In the genomic region with DNA sequence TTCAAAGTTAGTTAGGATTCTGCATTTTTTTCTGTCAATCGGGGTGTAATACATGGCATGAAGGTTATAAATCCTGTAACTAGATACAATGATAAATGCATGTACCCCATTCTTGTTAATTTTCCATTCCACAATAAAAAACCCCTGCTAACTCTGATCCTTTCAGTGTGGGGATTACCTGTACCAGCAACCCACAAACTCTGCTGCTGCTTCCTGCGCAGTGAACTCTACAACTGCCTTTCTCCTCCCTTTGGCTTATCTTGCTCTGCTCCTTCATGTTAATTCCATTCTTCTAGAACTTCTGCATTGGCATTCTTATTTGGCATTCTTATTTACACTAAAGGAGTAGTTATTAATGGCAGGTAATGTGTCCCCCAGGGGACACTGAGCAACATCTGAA, we compare ENCODE assay signal across 14 cellular contexts.
"Had no signal": no experiment of that assay in that cellular context is flagged by ENCODE, and none has a peak within 500 bp of the region (broad histone marks: within the 10 kb centered on the region; RNA-seq: fewer than 3 reads in every experiment).

No MANE protein-coding gene starts in this region.

- ATAC-seq: activated naive CD4-positive, alpha-beta T cell treated with anti-CD3 and anti-CD28 coated beads, Interleukin-2, amount 50 U/mL, for 72 hours; esophagus mucosa; pancreas had no signal

- H3K4me1 Mint-ChIP-seq: neural progenitor cell had no signal

- H3K27ac ChIP-seq: neural progenitor cell, pancreas, tibial nerve, vagina, VCaP had no signal

- H3K9me3 ChIP-seq: tibial nerve, vagina had no signal

- H3K27ac Mint-ChIP-seq: activated naive CD4-positive, alpha-beta T cell treated with anti-CD3 and anti-CD28 coated beads, Interleukin-2, amount 50 U/mL, for 72 hours; neural progenitor cell had no signal

- H3K9me3 Mint-ChIP-seq: activated naive CD4-positive, alpha-beta T cell treated with anti-CD3 and anti-CD28 coated beads, Interleukin-2, amount 50 U/mL, for 72 hours; neural progenitor cell had no signal

- H3K4me3 ChIP-seq: neural progenitor cell, pancreas, tibial nerve, vagina had no signal

- H3K27me3 ChIP-seq: neural progenitor cell, pancreas, tibial nerve, vagina had no signal

- DNase-seq: activated CD4-positive, alpha-beta T cell treated with anti-CD3 and anti-CD28 coated beads for 4 hours; anterior cingulate cortex; hypothalamus; pancreas; retina; SW 1271; T-helper 9 cell had no signal

- H3K4me3 Mint-ChIP-seq: neural progenitor cell had no signal

- FAIRE-seq: endometrium, pancreas had no signal

- H3K36me3 ChIP-seq: neural progenitor cell, pancreas, tibial nerve, vagina had no signal

- H3K4me1 ChIP-seq: neural progenitor cell, pancreas, tibial nerve, vagina had no signal
